26 cellular contexts compared by ENCODE assay signal in the genomic region with DNA sequence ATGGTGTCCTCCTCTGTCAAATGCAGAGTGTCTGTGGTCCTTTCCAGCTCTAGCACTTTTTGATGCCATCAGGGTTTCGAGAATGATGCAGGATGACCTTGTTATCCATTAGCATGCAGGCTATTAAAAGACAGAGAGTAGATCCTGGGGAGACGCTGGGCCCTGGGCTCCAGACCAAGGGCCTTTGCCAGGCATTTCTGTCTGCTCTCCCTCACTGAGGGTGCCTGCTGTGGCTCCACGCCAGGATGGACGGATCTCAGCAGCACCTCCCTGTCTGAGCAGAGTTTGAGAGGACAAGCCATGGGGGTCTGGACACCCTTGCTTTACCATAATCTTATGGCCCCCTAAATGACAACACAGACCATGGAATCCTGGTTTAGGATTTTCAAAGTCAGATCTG.
"Had no signal": no experiment of that assay in that cellular context is flagged by ENCODE, and none has a peak within 500 bp of the region (broad histone marks: within the 10 kb centered on the region; RNA-seq: fewer than 3 reads in every experiment).

No MANE protein-coding gene starts in this region.

- H3K27me3 ChIP-seq: adrenal gland, breast epithelium, Peyer's patch had no signal

- H3K4me1 ChIP-seq: adrenal gland, breast epithelium, Peyer's patch had no signal

- ATAC-seq: T-cell had no signal

- H3K4me3 ChIP-seq: adrenal gland, breast epithelium, Peyer's patch had no signal

- DNase-seq: activated B cell treated with CpG ODN at 0.5 μM for 24 hours; activated CD4-positive, alpha-beta T cell treated with anti-CD3 and anti-CD28 coated beads for 1 hour; activated CD4-positive, alpha-beta T cell treated with anti-CD3 and anti-CD28 coated beads, Interleukin-2, amount 10 ng/mL, durations not matched to agents 24 days and 14 days; activated CD4-positive, alpha-beta T cell treated with anti-CD3 and anti-CD28 coated beads, Interleukin-2, amount 50 U/mL, for 48 hours; activated naive CD4-positive, alpha-beta T cell treated with anti-CD3 and anti-CD28 coated beads, Interleukin-2, amount 50 U/mL, for 16 hours; activated naive CD8-positive, alpha-beta T cell treated with anti-CD3 and anti-CD28 coated beads, Interleukin-2, amount 10 ng/mL, durations not matched to agents 7 days and 5 days; activated T-cell treated with anti-CD3 and anti-CD28 coated beads, Interleukin-2, amount 50 U/mL, for 1 hour; adrenal gland; anterior cingulate cortex; central memory CD4-positive, alpha-beta T cell; MM.1S; NCI-H1105; NCI-H1436; NCI-H1694 treated with DMSO at 0.1 percent for 48 hours; NCI-H2029 treated with DMSO at 0.1 percent for 48 hours; NCI-H345; NCI-H510A; NCI-H526 treated with DMSO at 0.1 percent for 48 hours; NCI-H82; Peyer's patch; SHP77 treated with DMSO at 0.1 percent for 48 hours; T-cell; T-helper 2 cell; T1000 had no signal

- H3K9me3 ChIP-seq: adrenal gland, breast epithelium, Peyer's patch had no signal

- H3K36me3 ChIP-seq: adrenal gland, breast epithelium, Peyer's patch had no signal

- H3K27ac ChIP-seq: adrenal gland, breast epithelium, Peyer's patch, RWPE1 had no signal
